Comparison of ENCODE assay signal across 7 cellular contexts in genomic region chr14:71320734-71321555, GRCh38. TPM values are rescaled to one million over a fixed set of nuclear protein-coding genes. Genes with fewer than 3 reads are reported as not detected.
DNase-seq lines count a peak whose midpoint lies in the region; ATAC-seq, FAIRE-seq and TF ChIP-seq lines count a peak whose summit lies in the region.

No MANE protein-coding gene starts in this region.

- peaks cover 26% of the 10 kb centered on the region for H3K36me3 Mint-ChIP-seq in HFFc6 (ENCODE audit: low read depth)
- peaks cover 7% of the 10 kb centered on the region for H3K36me3 Mint-ChIP-seq in activated CD8-positive, alpha-beta memory T cell treated with anti-CD3 and anti-CD28 coated beads, Interleukin-2, amount 10 ng/mL, durations not matched to agents 7 days and 5 days

- peak; percentile 57 for ATAC-seq in activated CD8-positive, alpha-beta memory T cell treated with anti-CD3 and anti-CD28 coated beads, Interleukin-2, amount 10 ng/mL, durations not matched to agents 7 days and 5 days

- H3K27me3 ChIP-seq in endocrine pancreas (ENCODE audit: control insufficient read depth, insufficient read depth, low read length): no peaks in the 10 kb centered on the region

- peaks cover 8% of the 10 kb centered on the region for H3K4me1 ChIP-seq in endocrine pancreas (ENCODE audit: control insufficient read depth, insufficient read depth, low read length)

- no peaks in the 10 kb centered on the region for H3K36me3 ChIP-seq in endocrine pancreas (ENCODE audit: control insufficient read depth, insufficient read depth, low read length)

- H3K9me3 Mint-ChIP-seq in HFFc6: no peaks in the 10 kb centered on the region
- no peaks in the 10 kb centered on the region for H3K9me3 Mint-ChIP-seq in activated CD8-positive, alpha-beta memory T cell treated with anti-CD3 and anti-CD28 coated beads, Interleukin-2, amount 10 ng/mL, durations not matched to agents 7 days and 5 days (ENCODE audit: low read depth)

- FAIRE-seq in GM12892 (lab: Jason Lieb, UNC): peak; percentile 76

- H3K27ac Mint-ChIP-seq in HFFc6: peak overlapping the region; percentile 93
- H3K27ac Mint-ChIP-seq in activated CD8-positive, alpha-beta memory T cell treated with anti-CD3 and anti-CD28 coated beads, Interleukin-2, amount 10 ng/mL, durations not matched to agents 7 days and 5 days: peak overlapping the region; percentile 90

- peak overlapping the region; percentile 93 for H3K4me3 ChIP-seq in endocrine pancreas (ENCODE audit: control insufficient read depth, insufficient read depth, low read length)

- no peak for TF ChIP-seq POLR2A in GM12892 (IDR thresholded peaks at IDR 0.05; ENCODE audit: low read depth, low read length)

- TF ChIP-seq CTCF in HFFc6 (IDR thresholded peaks at IDR 0.05): peak; percentile 17; the same call in 1 of the 2 replicates

- DNase-seq in GM12892 (ENCODE audit: insufficient read length) (peak; percentile 45), HFFc6 (peak; percentile 29), NCI-H2171 treated with DMSO at 0.1 percent for 48 hours (lab: John Stamatoyannopoulos, UW) (peak; percentile 54), mesenteric fat pad (ENCODE audit: low spot score) (peak; percentile 91)
- DNase-seq in activated CD8-positive, alpha-beta memory T cell treated with anti-CD3 and anti-CD28 coated beads, Interleukin-2, amount 10 ng/mL, durations not matched to agents 7 days and 5 days: peak; percentile 72
- peak; percentile 26 to 48 for DNase-seq in stimulated activated CD8-positive, alpha-beta memory T cell treated with anti-CD3 and anti-CD28 coated beads, Interleukin-15, amount 100 ng/mL, for 4 hours (ENCODE audit: low read depth in 2 of 2)

- CTCF ChIA-PET in activated CD8-positive, alpha-beta memory T cell treated with anti-CD3 and anti-CD28 coated beads, Interleukin-2, amount 10 ng/mL, durations not matched to agents 7 days and 5 days (lab: Charles Lee): interaction anchor here (0.6 to 6.0 kb wide), 16 partner anchors 43 to 535 kb away, joined by 3 to 45 read pairs (median 4); no protein-coding TSS in a partner anchor

- peaks cover 56% of the 10 kb centered on the region for H3K4me1 Mint-ChIP-seq in HFFc6 (ENCODE audit: low read depth)
- H3K4me1 Mint-ChIP-seq in activated CD8-positive, alpha-beta memory T cell treated with anti-CD3 and anti-CD28 coated beads, Interleukin-2, amount 10 ng/mL, durations not matched to agents 7 days and 5 days: peaks cover 51% of the 10 kb centered on the region

- peak overlapping the region; percentile 96 for H3K4me3 Mint-ChIP-seq in HFFc6
- H3K4me3 Mint-ChIP-seq in activated CD8-positive, alpha-beta memory T cell treated with anti-CD3 and anti-CD28 coated beads, Interleukin-2, amount 10 ng/mL, durations not matched to agents 7 days and 5 days: peak overlapping the region; percentile 90

- H3K9me3 ChIP-seq in endocrine pancreas (ENCODE audit: control insufficient read depth, low read length): no peaks in the 10 kb centered on the region

- no peaks in the 10 kb centered on the region; the same call in 1 of the 2 replicates for H3K27me3 Mint-ChIP-seq in HFFc6 (ENCODE audit: insufficient read depth)
- no peaks in the 10 kb centered on the region for H3K27me3 Mint-ChIP-seq in activated CD8-positive, alpha-beta memory T cell treated with anti-CD3 and anti-CD28 coated beads, Interleukin-2, amount 10 ng/mL, durations not matched to agents 7 days and 5 days

- peak overlapping the region; percentile 61 for H3K9ac ChIP-seq in endocrine pancreas (ENCODE audit: control insufficient read depth, insufficient read depth, low read length)

RNA-seq across cellular contexts. Expression of gene SIPA1L1, which starts 0.7 kb away (rescaled TPM):
- 33.5 TPM for polyA plus RNA-seq in GM12892 (2012; ENCODE audit: missing spikeins)
- 100 to 1,000 TPM; 108 to 125 (median 124) TPM for total RNA-seq in HFFc6 (2021; fragmentation: NEBNext Ultra II Directional; extraction: Animal tissue kit (Norgen Biotek cat#: 25700))
- total RNA-seq in activated CD8-positive, alpha-beta memory T cell treated with anti-CD3 and anti-CD28 coated beads, Interleukin-2, amount 10 ng/mL, durations not matched to agents 7 days and 5 days: 10 to 100 TPM; 69.2 to 81.5 TPM
- total RNA-seq in mesenteric fat pad: 23.7 TPM

Comparison
In these comparisons a context has a peak if more than half of its experiments do, and no peak if none do; other contexts are left out.
1. Peak in every context shown above with its lines: DNase-seq, ATAC-seq and H3K4me3 ChIP-seq.
2. DNase-seq: peak in every context shown above with its lines; median percentile 91 in mesenteric fat pad; 72 in activated CD8-positive, alpha-beta memory T cell treated with anti-CD3 and anti-CD28 coated beads, Interleukin-2, amount 10 ng/mL, durations not matched to agents 7 days and 5 days; 54 in NCI-H2171 treated with DMSO at 0.1 percent for 48 hours; 45 in GM12892; 37 in stimulated activated CD8-positive, alpha-beta memory T cell treated with anti-CD3 and anti-CD28 coated beads, Interleukin-15, amount 100 ng/mL, for 4 hours; 29 in HFFc6.